ENCODE assay signal across 24 cellular contexts in genomic region chr1:207058252-207058651, GRCh38. TPM values are rescaled to one million over a fixed set of nuclear protein-coding genes. Genes with fewer than 3 reads are reported as not detected.
"Had no signal": no experiment of that assay in that cellular context is flagged by ENCODE, and none has a peak within 500 bp of the region (broad histone marks: within the 10 kb centered on the region; RNA-seq: fewer than 3 reads in every experiment).

No MANE protein-coding gene starts in this region.

- H3K27ac ChIP-seq: cardiac muscle cell, skin epidermis, thoracic aorta had no signal

- H3K27me3 ChIP-seq: cardiac muscle cell, left lung had no signal

- H3K36me3 ChIP-seq: cardiac muscle cell had no signal

- H3K4me3 ChIP-seq: cardiac muscle cell, left lung, skin epidermis, thoracic aorta had no signal

- H3K9me3 ChIP-seq: left lung, thoracic aorta had no signal

- FAIRE-seq: kidney, urothelium cell line had no signal

- ATAC-seq: activated CD8-positive, alpha-beta T cell treated with anti-CD3 and anti-CD28 coated beads, Interleukin-2, amount 10 ng/mL, durations not matched to agents 7 days and 5 days; effector memory CD8-positive, alpha-beta T cell; stimulated activated memory B cell treated with anti-CD40 and anti-IgM and Interleukin-4, amounts not matched to agents 10 μg/mL and 1 μg/mL and 100 μg/mL, for 72 hours had no signal

- DNase-seq: activated CD4-positive, alpha-beta T cell treated with anti-CD3 and anti-CD28 coated beads for 48 hours; activated CD8-positive, alpha-beta T cell treated with anti-CD3 and anti-CD28 coated beads, Interleukin-2, amount 10 ng/mL, durations not matched to agents 7 days and 5 days; activated naive CD4-positive, alpha-beta T cell treated with Interleukin-2 at 50 U/mL for 16 hours; activated naive CD8-positive, alpha-beta T cell treated with anti-CD3 and anti-CD28 coated beads, Interleukin-2, amount 10 ng/mL, durations not matched to agents 7 days and 5 days; activated T-cell treated with anti-CD3 and anti-CD28 coated beads, Interleukin-2, amount 50 U/mL, for 24 hours; amygdala; dermis blood vessel endothelial cell; effector memory CD8-positive, alpha-beta T cell; foreskin fibroblast; glutamatergic neuron; kidney; left lung; nephron progenitor cell; occipital lobe; stimulated activated CD4-positive, alpha-beta T cell treated with anti-CD3 and anti-CD28 coated beads, Interleukin-15, amount 100 ng/mL, for 24 hours; stimulated activated CD4-positive, alpha-beta T cell treated with anti-CD3 and anti-CD28 coated beads, Interleukin-4, amount 100 ng/mL, for 24 hours had no signal

RNA-seq across cellular contexts. Expression of gene C1orf116, which starts 25.7 kb away (rescaled TPM):
- total RNA-seq: activated CD8-positive, alpha-beta T cell treated with anti-CD3 and anti-CD28 coated beads, Interleukin-2, amount 10 ng/mL, durations not matched to agents 7 days and 5 days; activated naive CD8-positive, alpha-beta T cell treated with anti-CD3 and anti-CD28 coated beads, Interleukin-2, amount 10 ng/mL, durations not matched to agents 7 days and 5 days; activated T-helper 2 cell treated with anti-CD3 and anti-CD28 coated beads, Interferon-gamma antibody, Interleukin-2, Interleukin-4, amounts not matched to agents 10 μg/mL and 5 μg/mL and 100 μg/mL, durations not matched to agents 14 hours and 24 hours and 36 hours; occipital lobe; posterior vena cava had no signal

RNA-seq across cellular contexts. Expression of gene C4BPB, which starts 30.4 kb away (rescaled TPM):
- total RNA-seq: cardiac muscle cell, myocyte, occipital lobe had no signal
- polyA plus RNA-seq: cardiac muscle cell had no signal

RNA-seq across cellular contexts. Expression of gene C4BPA, which starts 45.8 kb away (rescaled TPM):
- total RNA-seq: activated CD8-positive, alpha-beta T cell treated with anti-CD3 and anti-CD28 coated beads, Interleukin-2, amount 10 ng/mL, durations not matched to agents 7 days and 5 days; activated naive CD8-positive, alpha-beta T cell treated with anti-CD3 and anti-CD28 coated beads, Interleukin-2, amount 10 ng/mL, durations not matched to agents 7 days and 5 days; activated T-helper 2 cell treated with anti-CD3 and anti-CD28 coated beads, Interferon-gamma antibody, Interleukin-2, Interleukin-4, amounts not matched to agents 10 μg/mL and 5 μg/mL and 100 μg/mL, durations not matched to agents 14 hours and 24 hours and 36 hours; cardiac muscle cell; myocyte; occipital lobe had no signal
- polyA plus RNA-seq: cardiac muscle cell had no signal
